Comparison of ENCODE assay signal across 31 cellular contexts in genomic region chr2:157818227-157818626, GRCh38.
"Had no signal": no experiment of that assay in that cellular context is flagged by ENCODE, and none has a peak within 500 bp of the region (broad histone marks: within the 10 kb centered on the region; RNA-seq: fewer than 3 reads in every experiment).

No MANE protein-coding gene starts in this region.

- ATAC-seq: activated naive CD4-positive, alpha-beta T cell treated with anti-CD3 and anti-CD28 coated beads, Interleukin-2, amount 50 U/mL, for 72 hours; activated T-cell treated with anti-CD3 and anti-CD28 coated beads, Interleukin-2, amount 50 U/mL, for 72 hours; activated T-helper 17 cell treated with anti-CD3 and anti-CD28 coated beads, Interleukin-2, amount 50 U/mL, for 72 hours; body of pancreas; K562; PC-3 had no signal

- H3K4me3 Mint-ChIP-seq: activated B cell treated with CpG ODN at 0.5 μM for 24 hours; activated CD4-positive, alpha-beta memory T cell treated with anti-CD3 and anti-CD28 coated beads for 36 hours; activated naive CD4-positive, alpha-beta T cell treated with anti-CD3 and anti-CD28 coated beads for 36 hours; activated T-cell treated with anti-CD3 and anti-CD28 coated beads, Interleukin-2, amount 50 U/mL, for 72 hours; activated T-helper 17 cell treated with anti-CD3 and anti-CD28 coated beads, Interleukin-2, amount 50 U/mL, for 72 hours; T-helper 1 cell treated with Interleukin-12 subunit alpha and Interleukin-12 subunit beta and Interleukin-4 antibody, amounts not matched to agents 30 μg/mL and 1 μg/mL, for 36 hours; T-helper 2 cell treated with Interferon-gamma antibody and Interleukin-4, amounts not matched to agents 5 μg/mL and 100 μg/mL, for 36 hours had no signal

- H3K27me3 Mint-ChIP-seq: activated B cell treated with CpG ODN at 0.5 μM for 24 hours; activated CD4-positive, alpha-beta memory T cell treated with anti-CD3 and anti-CD28 coated beads for 36 hours; activated T-helper 17 cell treated with anti-CD3 and anti-CD28 coated beads, Interleukin-2, amount 50 U/mL, for 72 hours had no signal

- DNase-seq: activated B cell treated with CpG ODN at 0.5 μM for 24 hours; activated CD4-positive, alpha-beta memory T cell treated with anti-CD3 and anti-CD28 coated beads for 36 hours; activated CD4-positive, alpha-beta T cell treated with anti-CD3 and anti-CD28 coated beads for 4 hours; activated CD4-positive, alpha-beta T cell treated with anti-CD3 and anti-CD28 coated beads, Interleukin-2, amount 50 U/mL, for 1 hour; activated CD4-positive, CD25-positive, alpha-beta regulatory T cell treated with anti-CD3 and anti-CD28 coated beads, Interleukin-2, amount 50 U/mL, for 72 hours; activated CD8-positive, alpha-beta memory T cell treated with anti-CD3 and anti-CD28 coated beads, Interleukin-2, amount 50 U/mL, for 4 hours; activated gamma-delta T cell treated with Interleukin-2 at 50 U/mL for 16 hours; activated naive CD4-positive, alpha-beta T cell treated with anti-CD3 and anti-CD28 coated beads for 36 hours; activated T-cell treated with anti-CD3 and anti-CD28 coated beads, Interleukin-2, amount 50 U/mL, for 72 hours; adrenal gland; body of pancreas; caudate nucleus; cerebellar nuclear complex; NCI-H1105; NCI-H1417 treated with DMSO at 0.1 percent for 48 hours; NCI-H187 treated with DMSO at 0.1 percent for 48 hours; NCI-H2081; NCI-H345; NCI-H526; NCI-H748 treated with DMSO at 0.1 percent for 48 hours; NK-92 treated with Interleukin-12 subunit alpha and Interleukin-12 subunit beta, amount 100 ng/mL, for 24 hours; PC-3; Peyer's patch; RPMI8226; SHP77 treated with DMSO at 0.1 percent for 48 hours; SK-N-SH had no signal

- H3K9me3 Mint-ChIP-seq: activated B cell treated with CpG ODN at 0.5 μM for 24 hours; activated CD4-positive, alpha-beta memory T cell treated with anti-CD3 and anti-CD28 coated beads for 36 hours; activated naive CD4-positive, alpha-beta T cell treated with anti-CD3 and anti-CD28 coated beads for 36 hours; activated naive CD4-positive, alpha-beta T cell treated with anti-CD3 and anti-CD28 coated beads, Interleukin-2, amount 50 U/mL, for 72 hours; activated T-cell treated with anti-CD3 and anti-CD28 coated beads, Interleukin-2, amount 50 U/mL, for 72 hours; activated T-helper 17 cell treated with anti-CD3 and anti-CD28 coated beads, Interleukin-2, amount 50 U/mL, for 72 hours; T-helper 1 cell treated with Interleukin-12 subunit alpha and Interleukin-12 subunit beta and Interleukin-4 antibody, amounts not matched to agents 30 μg/mL and 1 μg/mL, for 36 hours; T-helper 2 cell treated with Interferon-gamma antibody and Interleukin-4, amounts not matched to agents 5 μg/mL and 100 μg/mL, for 36 hours had no signal

- H3K4me1 Mint-ChIP-seq: activated B cell treated with CpG ODN at 0.5 μM for 24 hours had no signal

- H3K27ac Mint-ChIP-seq: activated B cell treated with CpG ODN at 0.5 μM for 24 hours; activated CD4-positive, alpha-beta memory T cell treated with anti-CD3 and anti-CD28 coated beads for 36 hours; activated naive CD4-positive, alpha-beta T cell treated with anti-CD3 and anti-CD28 coated beads for 36 hours; activated naive CD4-positive, alpha-beta T cell treated with anti-CD3 and anti-CD28 coated beads, Interleukin-2, amount 50 U/mL, for 72 hours; activated T-cell treated with anti-CD3 and anti-CD28 coated beads, Interleukin-2, amount 50 U/mL, for 72 hours; activated T-helper 17 cell treated with anti-CD3 and anti-CD28 coated beads, Interleukin-2, amount 50 U/mL, for 72 hours; T-helper 1 cell treated with Interleukin-12 subunit alpha and Interleukin-12 subunit beta and Interleukin-4 antibody, amounts not matched to agents 30 μg/mL and 1 μg/mL, for 36 hours; T-helper 2 cell treated with Interferon-gamma antibody and Interleukin-4, amounts not matched to agents 5 μg/mL and 100 μg/mL, for 36 hours had no signal
